In the genomic region with DNA sequence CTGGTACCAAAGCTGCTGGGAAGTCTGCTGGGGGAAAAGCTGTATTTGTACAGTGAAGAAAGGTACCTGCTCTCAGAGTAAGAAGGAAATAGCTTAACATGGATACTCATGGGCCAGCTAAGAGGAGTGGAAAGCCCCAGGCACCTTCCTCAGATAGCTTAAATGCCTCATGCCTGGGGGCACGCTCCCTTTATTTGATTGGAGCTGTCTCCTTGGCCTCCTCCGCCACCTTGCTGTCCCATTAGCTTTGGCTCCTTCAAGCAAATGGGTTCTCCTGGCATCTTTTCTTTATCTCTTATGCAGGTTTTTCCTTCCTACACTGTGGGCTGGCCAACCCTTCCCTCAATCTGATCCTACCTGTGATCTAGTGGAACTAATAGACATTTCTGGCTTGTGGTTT, we compare ENCODE assay signal across 17 cellular contexts.
DNase-seq lines count a peak whose midpoint lies in the region; ATAC-seq lines count a peak whose summit lies in the region.
"Had no signal": no experiment of that assay in that cellular context is flagged by ENCODE, and none has a peak within 500 bp of the region (broad histone marks: within the 10 kb centered on the region; RNA-seq: fewer than 3 reads in every experiment).

No MANE protein-coding gene starts in this region.

- H3K9me3 Mint-ChIP-seq in activated naive CD4-positive, alpha-beta T cell treated with anti-CD3 and anti-CD28 coated beads, Interleukin-2, amount 50 U/mL, for 24 hours: no peaks in the 10 kb centered on the region
- H3K9me3 Mint-ChIP-seq in activated naive CD4-positive, alpha-beta T cell treated with anti-CD3 and anti-CD28 coated beads for 36 hours: no peaks in the 10 kb centered on the region
- H3K9me3 Mint-ChIP-seq: CD8-positive, alpha-beta T cell had no signal

- DNase-seq in activated naive CD4-positive, alpha-beta T cell treated with anti-CD3 and anti-CD28 coated beads for 36 hours: no peak
- DNase-seq in ecto neural progenitor cell (ENCODE audit: low spot score): peak; percentile 49
- peak; percentile 58 for DNase-seq in islet precursor cell
- DNase-seq in HUDEP-2 (lab: John Stamatoyannopoulos, UW; ENCODE audit: unreplicated experiment in 76 of 76): no peak
- no peak for DNase-seq in Kasumi-1 (lab: John Stamatoyannopoulos, UW)
- DNase-seq: CD4-positive, CD25-positive, alpha-beta regulatory T cell; CD8-positive, alpha-beta T cell; DMS 273 treated with DMSO at 0.1 percent for 48 hours; DMS79; EL; GF-D8; GOT3; HFFc6 had no signal

- CTCF ChIA-PET in activated naive CD4-positive, alpha-beta T cell treated with anti-CD3 and anti-CD28 coated beads for 36 hours (lab: Charles Lee): interaction anchor here (0.8 kb wide), 1 partner anchor 148 kb away, joined by 3 read pairs; no protein-coding TSS in a partner anchor

- peaks cover 10% of the 10 kb centered on the region for H3K27me3 Mint-ChIP-seq in activated naive CD4-positive, alpha-beta T cell treated with anti-CD3 and anti-CD28 coated beads, Interleukin-2, amount 50 U/mL, for 24 hours
- peaks cover 8% of the 10 kb centered on the region for H3K27me3 Mint-ChIP-seq in activated naive CD4-positive, alpha-beta T cell treated with anti-CD3 and anti-CD28 coated beads for 36 hours (ENCODE audit: low read depth)
- H3K27me3 Mint-ChIP-seq: B cell; CD4-positive, CD25-positive, alpha-beta regulatory T cell had no signal

- H3K27ac Mint-ChIP-seq in activated naive CD4-positive, alpha-beta T cell treated with anti-CD3 and anti-CD28 coated beads, Interleukin-2, amount 50 U/mL, for 24 hours: peak overlapping the region; percentile 26
- no peak overlapping the region for H3K27ac Mint-ChIP-seq in activated naive CD4-positive, alpha-beta T cell treated with anti-CD3 and anti-CD28 coated beads for 36 hours
- H3K27ac Mint-ChIP-seq: B cell; CD4-positive, CD25-positive, alpha-beta regulatory T cell; CD8-positive, alpha-beta T cell; HFFc6 had no signal

- no peaks in the 10 kb centered on the region for H3K4me1 Mint-ChIP-seq in activated naive CD4-positive, alpha-beta T cell treated with anti-CD3 and anti-CD28 coated beads, Interleukin-2, amount 50 U/mL, for 24 hours
- H3K4me1 Mint-ChIP-seq in activated naive CD4-positive, alpha-beta T cell treated with anti-CD3 and anti-CD28 coated beads for 36 hours (ENCODE audit: low read depth): no peaks in the 10 kb centered on the region
- H3K4me1 Mint-ChIP-seq: B cell; CD4-positive, CD25-positive, alpha-beta regulatory T cell had no signal

- intact Hi-C loops in activated naive CD4-positive, alpha-beta T cell treated with anti-CD3 and anti-CD28 coated beads for 36 hours (cut with micrococcal nuclease): no loop called here

- no peak overlapping the region for H3K4me3 Mint-ChIP-seq in activated naive CD4-positive, alpha-beta T cell treated with anti-CD3 and anti-CD28 coated beads, Interleukin-2, amount 50 U/mL, for 24 hours
- no peak overlapping the region for H3K4me3 Mint-ChIP-seq in activated naive CD4-positive, alpha-beta T cell treated with anti-CD3 and anti-CD28 coated beads for 36 hours
- H3K4me3 Mint-ChIP-seq: B cell; CD4-positive, CD25-positive, alpha-beta regulatory T cell; CD8-positive, alpha-beta T cell; HFFc6 had no signal

- H3K36me3 Mint-ChIP-seq in activated naive CD4-positive, alpha-beta T cell treated with anti-CD3 and anti-CD28 coated beads, Interleukin-2, amount 50 U/mL, for 24 hours: no peaks in the 10 kb centered on the region
- no peaks in the 10 kb centered on the region for H3K36me3 Mint-ChIP-seq in activated naive CD4-positive, alpha-beta T cell treated with anti-CD3 and anti-CD28 coated beads for 36 hours (ENCODE audit: low read depth)
- H3K36me3 Mint-ChIP-seq: CD4-positive, CD25-positive, alpha-beta regulatory T cell; CD8-positive, alpha-beta T cell had no signal

- ATAC-seq in GM19324 (IDR thresholded peaks at IDR 0.05; ENCODE audit: low FRiP score, unreplicated experiment): no peak
- no peak for ATAC-seq in GM19397 (IDR thresholded peaks at IDR 0.05; ENCODE audit: unreplicated experiment)
- ATAC-seq: CD8-positive, alpha-beta T cell had no signal

Comparison
In these comparisons a context has a peak if more than half of its experiments do, and no peak if none do; other contexts are left out.
1. DNase-seq: peak in ecto neural progenitor cell (single experiment) and islet precursor cell (single experiment); none in activated naive CD4-positive, alpha-beta T cell treated with anti-CD3 and anti-CD28 coated beads for 36 hours (single experiment), HUDEP-2 (0 of 76) and Kasumi-1 (0 of 2).